In genomic region chr1:6235302-6235680, GRCh38 we compare ENCODE assay signal across 8 cellular contexts. TPM values are rescaled to one million over a fixed set of nuclear protein-coding genes. Genes with fewer than 3 reads are reported as not detected.
DNase-seq lines count a peak whose midpoint lies in the region; ATAC-seq lines count a peak whose summit lies in the region.

No MANE protein-coding gene starts in this region.

- peaks cover 17% of the 10 kb centered on the region for H3K36me3 Mint-ChIP-seq in activated naive CD8-positive, alpha-beta T cell treated with anti-CD3 and anti-CD28 coated beads for 36 hours

- ATAC-seq in HG03139 (IDR thresholded peaks at IDR 0.05; ENCODE audit: unreplicated experiment) = peak; percentile 8
- ATAC-seq in left lobe of liver = peak; percentile 85

- peaks cover 24% of the 10 kb centered on the region for H3K27me3 Mint-ChIP-seq in activated naive CD8-positive, alpha-beta T cell treated with anti-CD3 and anti-CD28 coated beads for 36 hours

- peak overlapping the region; percentile 45 for H3K27ac ChIP-seq in substantia nigra (ENCODE audit: low read depth, low read length, poor library complexity, severe bottlenecking)

- DNase-seq in NCI-H1092 treated with DMSO at 0.1 percent for 48 hours (lab: John Stamatoyannopoulos, UW) = peak; percentile 76
- no peak for DNase-seq in NCI-H1092 (lab: John Stamatoyannopoulos, UW)
- no peak for DNase-seq in activated naive CD8-positive, alpha-beta T cell treated with anti-CD3 and anti-CD28 coated beads for 36 hours
- DNase-seq in left lobe of liver (ENCODE audit: low spot score) = peak; percentile 83
- peak in 4 of 49 donors; percentile 17 to 49 (median 18) for DNase-seq in substantia nigra (lab: John Stamatoyannopoulos, UW)
- no peak for DNase-seq in NCI-H526 treated with DMSO at 0.1 percent for 48 hours (lab: John Stamatoyannopoulos, UW)
- DNase-seq in UCSD-AML1 (lab: John Stamatoyannopoulos, UW; ENCODE audit: unreplicated experiment) = no peak

- H3K4me1 Mint-ChIP-seq in activated naive CD8-positive, alpha-beta T cell treated with anti-CD3 and anti-CD28 coated beads for 36 hours = peaks cover 18% of the 10 kb centered on the region

- H3K4me3 Mint-ChIP-seq in activated naive CD8-positive, alpha-beta T cell treated with anti-CD3 and anti-CD28 coated beads for 36 hours = peak overlapping the region; percentile 90

- H3K9me3 Mint-ChIP-seq in activated naive CD8-positive, alpha-beta T cell treated with anti-CD3 and anti-CD28 coated beads for 36 hours = no peaks in the 10 kb centered on the region

- H3K27ac Mint-ChIP-seq in activated naive CD8-positive, alpha-beta T cell treated with anti-CD3 and anti-CD28 coated beads for 36 hours = peak overlapping the region; percentile 86

RNA-seq across cellular contexts. Expression of gene ICMT, which starts 0.5 kb away (rescaled TPM):
- total RNA-seq in activated naive CD8-positive, alpha-beta T cell treated with anti-CD3 and anti-CD28 coated beads for 36 hours = 10 to 100 TPM; 57.4 to 58.1 TPM
- total RNA-seq in left lobe of liver = 25.9 TPM

RNA-seq across cellular contexts. Expression of gene HES3, which starts 8.7 kb away (rescaled TPM):
- total RNA-seq in activated naive CD8-positive, alpha-beta T cell treated with anti-CD3 and anti-CD28 coated beads for 36 hours = not detected
- not detected for total RNA-seq in left lobe of liver

RNA-seq across cellular contexts. Expression of gene GPR153, which starts 25.6 kb away (rescaled TPM):
- total RNA-seq in activated naive CD8-positive, alpha-beta T cell treated with anti-CD3 and anti-CD28 coated beads for 36 hours = under 1 TPM; 0.54 to 0.56 TPM
- total RNA-seq in left lobe of liver = 40.0 TPM

RNA-seq across cellular contexts. Expression of gene RNF207, which starts 29.4 kb away (rescaled TPM):
- 1 to 10 TPM; 5.0 to 6.2 TPM for total RNA-seq in activated naive CD8-positive, alpha-beta T cell treated with anti-CD3 and anti-CD28 coated beads for 36 hours
- 17.7 TPM for total RNA-seq in left lobe of liver

RNA-seq across cellular contexts. Expression of gene RPL22, which starts 35.9 kb away (rescaled TPM):
- 100 to 1,000 TPM; 481 to 486 TPM for total RNA-seq in activated naive CD8-positive, alpha-beta T cell treated with anti-CD3 and anti-CD28 coated beads for 36 hours
- 109 TPM for total RNA-seq in left lobe of liver

Comparison
In these comparisons a context has a peak if more than half of its experiments do, and no peak if none do; other contexts are left out.
1. DNase-seq: peak in NCI-H1092 treated with DMSO at 0.1 percent for 48 hours (single experiment) and left lobe of liver (single experiment); none in NCI-H1092 (single experiment), activated naive CD8-positive, alpha-beta T cell treated with anti-CD3 and anti-CD28 coated beads for 36 hours (single experiment), NCI-H526 treated with DMSO at 0.1 percent for 48 hours (single experiment) and UCSD-AML1 (single experiment).
2. RNA of gene GPR153, which starts 25.6 kb away (total RNA-seq): 40.0 TPM in left lobe of liver (single experiment); 0.54 to 0.56 TPM in activated naive CD8-positive, alpha-beta T cell treated with anti-CD3 and anti-CD28 coated beads for 36 hours; every median in the first group is over 10 times any median in the second.